Comparison of ENCODE assay signal across 22 cellular contexts in the genomic region with DNA sequence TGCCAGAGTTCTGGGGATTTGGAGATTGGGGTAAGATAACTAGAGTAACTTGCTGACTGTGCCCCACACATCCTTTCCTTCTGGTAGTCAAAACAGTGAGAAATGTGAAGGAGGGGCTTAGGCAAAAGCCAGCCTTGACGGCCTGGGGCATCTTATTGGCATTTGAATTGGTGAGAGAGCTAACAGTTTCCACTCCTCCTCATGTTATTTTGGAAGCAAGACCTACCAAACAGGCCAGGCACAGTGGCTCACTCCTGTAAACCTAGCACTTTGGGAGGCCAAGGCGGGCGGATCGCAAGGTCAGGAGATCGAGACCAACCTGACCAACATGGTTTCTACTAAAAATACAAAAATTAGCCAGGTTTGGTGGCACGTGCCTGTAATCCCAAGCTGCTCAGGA.
"Had no signal": no experiment of that assay in that cellular context is flagged by ENCODE, and none has a peak within 500 bp of the region (broad histone marks: within the 10 kb centered on the region; RNA-seq: fewer than 3 reads in every experiment).

No MANE protein-coding gene starts in this region.

- H3K4me3 ChIP-seq: esophagus squamous epithelium, gastroesophageal sphincter, left lung, lower lobe of right lung, spleen, tibial artery, upper lobe of right lung, vagina had no signal

- H3K27ac Mint-ChIP-seq: memory B cell; naive B cell; nephron progenitor cell; stimulated activated memory B cell treated with anti-CD40 and anti-IgM and Interleukin-4, amounts not matched to agents 10 μg/mL and 1 μg/mL and 100 μg/mL, for 72 hours; stimulated activated naive CD8-positive, alpha-beta T cell treated with anti-CD3 and anti-CD28 coated beads, Interleukin-15, Interleukin-2, amounts not matched to agents 100 ng/mL and 50 ng/mL, for 24 hours had no signal

- H3K27me3 Mint-ChIP-seq: naive B cell; stimulated activated memory B cell treated with anti-CD40 and anti-IgM and Interleukin-4, amounts not matched to agents 10 μg/mL and 1 μg/mL and 100 μg/mL, for 72 hours; stimulated activated naive CD8-positive, alpha-beta T cell treated with anti-CD3 and anti-CD28 coated beads, Interleukin-15, Interleukin-2, amounts not matched to agents 100 ng/mL and 50 ng/mL, for 24 hours had no signal

- H3K9me3 ChIP-seq: esophagus squamous epithelium, gastroesophageal sphincter, left lung, lower lobe of right lung, neutrophil, spleen, tibial artery, upper lobe of right lung, vagina had no signal

- H3K27me3 ChIP-seq: esophagus squamous epithelium, gastroesophageal sphincter, left lung, neutrophil, spleen, tibial artery, upper lobe of right lung, vagina had no signal

- H3K27ac ChIP-seq: epithelial cell of prostate, esophagus squamous epithelium, gastroesophageal sphincter, left lung, lower lobe of right lung, neutrophil, spleen, tibial artery, upper lobe of right lung, vagina had no signal

- H3K9me3 Mint-ChIP-seq: nephron progenitor cell; stimulated activated memory B cell treated with anti-CD40 and anti-IgM and Interleukin-4, amounts not matched to agents 10 μg/mL and 1 μg/mL and 100 μg/mL, for 72 hours had no signal

- H3K36me3 Mint-ChIP-seq: memory B cell; naive B cell; stimulated activated memory B cell treated with anti-CD40 and anti-IgM and Interleukin-4, amounts not matched to agents 10 μg/mL and 1 μg/mL and 100 μg/mL, for 72 hours had no signal

- ATAC-seq: gastroesophageal sphincter; left lung; lower lobe of right lung; sciatic nerve; stimulated activated memory B cell treated with anti-CD40 and anti-IgM and Interleukin-4, amounts not matched to agents 10 μg/mL and 1 μg/mL and 100 μg/mL, for 72 hours; upper lobe of right lung had no signal

- H3K4me1 Mint-ChIP-seq: naive B cell had no signal

- H3K36me3 ChIP-seq: esophagus squamous epithelium, gastroesophageal sphincter, left lung, lower lobe of right lung, neutrophil, spleen, tibial artery, upper lobe of right lung, vagina had no signal

- DNase-seq: effector memory CD4-positive, alpha-beta T cell; esophagus squamous epithelium; foreskin fibroblast; glutamatergic neuron; left lung; lower lobe of right lung; naive B cell; nephron progenitor cell; spleen; stimulated activated CD4-positive, alpha-beta T cell treated with anti-CD3 and anti-CD28 coated beads, Interleukin-15, amount 100 ng/mL, for 24 hours; stimulated activated CD4-positive, alpha-beta T cell treated with anti-CD3 and anti-CD28 coated beads, Interleukin-1b, Interleukin-23, amount 100 ng/mL, for 48 hours; stimulated activated CD4-positive, alpha-beta T cell treated with anti-CD3 and anti-CD28 coated beads, Interleukin-4, amount 100 ng/mL, for 24 hours; tibial artery; upper lobe of right lung had no signal

- H3K4me3 Mint-ChIP-seq: memory B cell; naive B cell; nephron progenitor cell; stimulated activated memory B cell treated with anti-CD40 and anti-IgM and Interleukin-4, amounts not matched to agents 10 μg/mL and 1 μg/mL and 100 μg/mL, for 72 hours; stimulated activated naive CD8-positive, alpha-beta T cell treated with anti-CD3 and anti-CD28 coated beads, Interleukin-15, Interleukin-2, amounts not matched to agents 100 ng/mL and 50 ng/mL, for 24 hours had no signal

- H3K4me1 ChIP-seq: esophagus squamous epithelium, gastroesophageal sphincter, left lung, lower lobe of right lung, spleen, tibial artery, upper lobe of right lung, vagina had no signal
